ENCODE assay signal across 1 cellular context in genomic region chr4:153114771-153115321, GRCh38.
TF ChIP-seq lines count a peak whose summit lies in the region.

No MANE protein-coding gene starts in this region.

TF ChIP-seq in HCT116, 20 proteins besides CTCF, POLR2A, EP300 and RAD21 (continued from another document):
- no peak for TF ChIP-seq ZBTB33 (IDR thresholded peaks at IDR 0.05; ENCODE audit: extremely low read depth, insufficient replicate concordance, low read length)
